Comparison of ENCODE assay signal across 8 cellular contexts in the genomic region with DNA sequence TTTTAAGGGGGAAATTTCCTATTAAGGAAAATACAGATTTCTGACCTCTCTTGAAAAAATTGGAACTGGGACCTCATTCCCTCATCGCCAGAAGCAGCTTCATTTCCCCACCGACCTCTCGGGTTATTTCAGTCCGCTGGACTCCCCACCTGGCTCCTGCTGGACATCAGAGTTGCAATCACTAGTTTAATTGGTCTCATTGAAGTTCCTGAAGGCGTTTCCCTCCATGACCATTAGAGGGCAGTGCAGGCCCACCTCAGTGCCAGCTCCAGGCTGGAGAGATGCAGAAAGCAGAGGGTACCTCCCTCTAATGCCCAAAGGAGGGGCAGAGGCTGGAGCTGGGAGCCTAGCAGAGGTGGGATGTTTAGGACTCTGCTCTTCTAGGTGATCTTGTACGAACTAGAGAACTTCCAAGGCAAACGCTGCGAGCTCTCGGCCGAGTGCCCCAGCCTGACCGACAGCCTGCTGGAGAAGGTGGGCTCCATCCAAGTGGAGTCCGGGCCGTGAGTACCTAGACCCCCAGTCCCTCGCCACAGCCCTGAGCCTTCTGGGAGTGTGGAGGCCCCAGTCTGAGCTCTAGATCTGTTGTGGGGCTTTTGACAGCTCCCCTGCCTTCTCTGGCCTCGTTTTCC. TPM values are rescaled to one million over a fixed set of nuclear protein-coding genes. Genes with fewer than 3 reads are reported as not detected.
A peak's percentile ranks its signal among the peaks of the same experiment; 100 is the strongest.
DNase-seq lines count a peak whose midpoint lies in the region; ATAC-seq lines count a peak whose summit lies in the region.

No MANE protein-coding gene starts in this region.

- peaks cover 4% of the 10 kb centered on the region for H3K4me1 Mint-ChIP-seq in memory B cell

- H3K4me3 Mint-ChIP-seq in memory B cell: no peak overlapping the region

- H3K27ac Mint-ChIP-seq in memory B cell: no peak overlapping the region

- peak; percentile 61 for DNase-seq in 8988T
- peak; percentile 60 for DNase-seq in GM19238 (ENCODE audit: insufficient read length, low spot score)
- DNase-seq in NCI-H460 (ENCODE audit: extremely low read depth, low read depth): peak; percentile 52
- DNase-seq in activated CD4-positive, alpha-beta T cell treated with anti-CD3 and anti-CD28 coated beads, Interleukin-2, amount 50 U/mL, for 4 hours: peak; percentile 30 to 34
- DNase-seq in effector CD8-positive, alpha-beta T cell (lab: John Stamatoyannopoulos, UW): peak; percentile 22
- DNase-seq in memory B cell (ENCODE audit: low spot score in 2 of 2): peak; percentile 41 to 44
- peak; percentile 35 for DNase-seq in stimulated activated CD8-positive, alpha-beta memory T cell treated with anti-CD3 and anti-CD28 coated beads, Interleukin-4, amount 100 ng/mL, for 24 hours (ENCODE audit: low read depth)

- H3K9me3 Mint-ChIP-seq in memory B cell: no peaks in the 10 kb centered on the region

- H3K27me3 Mint-ChIP-seq in memory B cell: peaks cover 8% of the 10 kb centered on the region

- H3K36me3 Mint-ChIP-seq in memory B cell: no peaks in the 10 kb centered on the region

- ATAC-seq in memory B cell (ENCODE audit: low read depth): no peak
- no peak for ATAC-seq in GM19455 (IDR thresholded peaks at IDR 0.05; ENCODE audit: unreplicated experiment)

RNA-seq across cellular contexts. Expression of a gene that starts 2.7 kb away (rescaled TPM):
- total RNA-seq in NCI-H460 (2014; rRNA removed; shearing (Covaris generic)): not detected in 2 replicates
- 1.0 and 4.3 TPM in 2 replicates for polyA plus RNA-seq in NCI-H460 (2014; cell fraction: nucleus; rRNA removed)

RNA-seq across cellular contexts. Expression of a gene that starts 17.0 kb away (rescaled TPM):
- not detected in 2 replicates for total RNA-seq in NCI-H460 (2014; rRNA removed; shearing (Covaris generic))
- not detected in 2 replicates for polyA plus RNA-seq in NCI-H460 (2014; cell fraction: nucleus; rRNA removed)
